In the genomic region with DNA sequence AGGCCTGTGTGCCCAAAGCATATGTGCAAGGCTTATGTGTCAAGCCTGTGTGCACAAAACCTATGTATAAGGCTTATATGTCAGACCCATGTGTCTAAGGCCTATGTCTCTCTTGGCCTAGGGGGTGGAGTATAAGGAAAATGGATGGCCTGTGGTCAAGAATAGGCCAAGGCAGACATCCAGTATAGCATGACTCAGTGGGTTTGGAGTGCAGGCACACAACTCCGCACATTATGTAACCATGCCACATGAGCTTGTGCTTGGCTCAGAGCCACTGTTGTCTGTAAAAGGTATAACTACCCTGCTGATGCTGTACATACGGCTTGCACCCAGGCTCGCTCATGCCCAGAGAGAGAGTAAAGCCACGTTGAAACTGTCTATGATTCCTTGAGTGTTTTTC, we compare ENCODE assay signal across 1 cellular context.
TF ChIP-seq lines count a peak whose summit lies in the region.

No MANE protein-coding gene starts in this region.

TF ChIP-seq in K562, 482 proteins besides CTCF, POLR2A, EP300 and RAD21 (continued from another document):
- peak in 1 of 2 experiments; percentile 57; a peak in 1 of 3 replicates for TF ChIP-seq CBX3 (IDR thresholded peaks at IDR 0.05; ENCODE audit: borderline replicate concordance in 1 of 2, low read length in 2 of 2)
